ENCODE assay signal across 9 cellular contexts in genomic region chr2:12856934-12857660, GRCh38.
DNase-seq lines count a peak whose midpoint lies in the region; ATAC-seq, FAIRE-seq and TF ChIP-seq lines count a peak whose summit lies in the region.
"Had no signal": no experiment of that assay in that cellular context is flagged by ENCODE, and none has a peak within 500 bp of the region (broad histone marks: within the 10 kb centered on the region; RNA-seq: fewer than 3 reads in every experiment).

No MANE protein-coding gene starts in this region.

- TF ChIP-seq CTCF in A673 (conservative IDR thresholded peaks at IDR 0.05; ENCODE audit: low read depth, low read length) = no peak
- no peak for TF ChIP-seq CTCF in body of pancreas (IDR thresholded peaks at IDR 0.05)

- 51 to 66% methylated on average over 3 of the region's 3 CpGs for WGBS in body of pancreas, 2 donors

- no TSS peak for BruUV-seq in A673 (replicated peaks; lab: Mats Ljungman, UMichigan)

- H3K4me1 ChIP-seq in A673 (ENCODE audit: insufficient read depth, low read length, poor library complexity, severe bottlenecking) = no peaks in the 10 kb centered on the region
- H3K4me1 ChIP-seq in body of pancreas = no peaks in the 10 kb centered on the region

- no peak overlapping the region for H3K4me3 ChIP-seq in A673 (ENCODE audit: low read depth, low read length, poor library complexity, severe bottlenecking)
- no peak overlapping the region for H3K4me3 ChIP-seq in body of pancreas

- no peaks in the 10 kb centered on the region for H3K27me3 ChIP-seq in A673 (replicated peaks; ENCODE audit: insufficient read depth, low read depth, low read length, poor library complexity)
- no peaks in the 10 kb centered on the region for H3K27me3 ChIP-seq in body of pancreas

- TF ChIP-seq POLR2A in H54 (IDR thresholded peaks at IDR 0.05; ENCODE audit: low read depth, low read length) = no peak
- no peak for TF ChIP-seq POLR2A in body of pancreas (IDR thresholded peaks at IDR 0.05)

- POLR2A ChIA-PET in A673 (lab: Charles Lee; ENCODE audit: low non-redundant PET) = no interaction called here

- intact Hi-C loops in A673 (cut with micrococcal nuclease; ENCODE audit: unreplicated experiment) (no loop called here), posterior vena cava (cut with DNase I) (no loop called here), body of pancreas (cut with DNase I) (no loop called here)

- CTCF ChIA-PET in A673 (lab: Charles Lee) = no interaction called here

- FAIRE-seq in H54 (lab: Jason Lieb, UNC) = peak; percentile 94

- H3K36me3 ChIP-seq in A673 (ENCODE audit: insufficient read depth, low read length, poor library complexity, severe bottlenecking) = no peaks in the 10 kb centered on the region
- H3K36me3 ChIP-seq in body of pancreas (replicated peaks in 1 of 2; ENCODE audit: insufficient read depth in 1 of 2, low read depth in 2 of 2) = no peaks in the 10 kb centered on the region

- DNase-seq in A673 (ENCODE audit: low spot score) (peak; percentile 8), H54 (ENCODE audit: insufficient read length, low spot score) (peak; percentile 10), SW 1271 (lab: John Stamatoyannopoulos, UW) (peak; percentile 14 to 87), posterior vena cava (ENCODE audit: low spot score) (no peak), body of pancreas (no peak)
- DNase-seq: T1000 had no signal

- ATAC-seq in esophagus mucosa (peak; percentile 32), HG03521 (IDR thresholded peaks at IDR 0.05; ENCODE audit: unreplicated experiment) (no peak), body of pancreas (no peak), HG02798 (IDR thresholded peaks at IDR 0.05; ENCODE audit: poor library complexity, unreplicated experiment) (no peak)

- no peak overlapping the region for H3K27ac ChIP-seq in A673 (ENCODE audit: low read depth, low read length, poor library complexity, severe bottlenecking)
- H3K27ac ChIP-seq in body of pancreas = no peak overlapping the region

- H3K9me3 ChIP-seq in A673 (ENCODE audit: low read depth, low read length, poor library complexity, severe bottlenecking) (no peaks in the 10 kb centered on the region), body of pancreas (no peaks in the 10 kb centered on the region)

Comparison
In these comparisons a context has a peak if more than half of its experiments do, and no peak if none do; other contexts are left out.
1. DNase-seq: peak in A673 (single experiment), H54 (single experiment) and SW 1271 (2 of 2); none in posterior vena cava (single experiment) and body of pancreas (0 of 4).